ENCODE assay signal across 21 cellular contexts in genomic region chr20:54347216-54347833, GRCh38.
"Had no signal": no experiment of that assay in that cellular context is flagged by ENCODE, and none has a peak within 500 bp of the region (broad histone marks: within the 10 kb centered on the region; RNA-seq: fewer than 3 reads in every experiment).

No MANE protein-coding gene starts in this region.

- ATAC-seq: activated CD8-positive, alpha-beta T cell treated with anti-CD3 and anti-CD28 coated beads for 36 hours; body of pancreas; left lung; stimulated activated naive CD8-positive, alpha-beta T cell treated with anti-CD3 and anti-CD28 coated beads, Interleukin-15, Interleukin-2, amounts not matched to agents 100 U/mL and 50 U/mL, for 24 hours had no signal

- FAIRE-seq: colon, frontal cortex, TTC549 had no signal

- DNase-seq: activated B cell treated with CpG ODN at 0.5 μM for 24 hours; activated CD4-positive, alpha-beta T cell treated with anti-CD3 and anti-CD28 coated beads for 4 hours; activated CD8-positive, alpha-beta T cell treated with anti-CD3 and anti-CD28 coated beads for 36 hours; activated naive CD4-positive, alpha-beta T cell treated with Interleukin-2 at 50 U/mL for 16 hours; activated naive CD8-positive, alpha-beta T cell treated with anti-CD3 and anti-CD28 coated beads, Interleukin-2, amount 10 ng/mL, durations not matched to agents 7 days and 5 days; activated T-cell treated with anti-CD3 and anti-CD28 coated beads, Interleukin-2, amount 50 U/mL, for 1 hour; body of pancreas; endodermal cell; hypothalamus; islet precursor cell; left lung; midbrain; nephron progenitor cell; nucleus accumbens; retina; stimulated activated CD4-positive, alpha-beta T cell treated with anti-CD3 and anti-CD28 coated beads, Interleukin-2, amount 100 ng/mL, for 24 hours; stimulated activated naive CD8-positive, alpha-beta T cell treated with anti-CD3 and anti-CD28 coated beads, Interleukin-15, Interleukin-2, amounts not matched to agents 100 U/mL and 50 U/mL, for 24 hours; T-helper 2 cell had no signal
